In genomic region chr3:43477600-43477999, GRCh38 we compare ENCODE assay signal across 8 cellular contexts.
DNase-seq lines count a peak whose midpoint lies in the region; ATAC-seq and TF ChIP-seq lines count a peak whose summit lies in the region.

No MANE protein-coding gene starts in this region.

- H3K9me3 ChIP-seq in neutrophil, result no peaks in the 10 kb centered on the region

- H3K27ac Mint-ChIP-seq in activated naive CD8-positive, alpha-beta T cell treated with anti-CD3 and anti-CD28 coated beads, Interleukin-2, amount 10 ng/mL, durations not matched to agents 7 days and 5 days, result peak overlapping the region; percentile 90

- H3K4me1 Mint-ChIP-seq in activated naive CD8-positive, alpha-beta T cell treated with anti-CD3 and anti-CD28 coated beads, Interleukin-2, amount 10 ng/mL, durations not matched to agents 7 days and 5 days, result peaks cover 12% of the 10 kb centered on the region

- H3K27me3 Mint-ChIP-seq in activated naive CD8-positive, alpha-beta T cell treated with anti-CD3 and anti-CD28 coated beads, Interleukin-2, amount 10 ng/mL, durations not matched to agents 7 days and 5 days, result no peaks in the 10 kb centered on the region

- POLR2A ChIA-PET in activated naive CD8-positive, alpha-beta T cell treated with anti-CD3 and anti-CD28 coated beads, Interleukin-2, amount 10 ng/mL, durations not matched to agents 7 days and 5 days (lab: Charles Lee), result interaction anchor here (0.6 kb wide), 1 partner anchor 1516 kb away, joined by 3 read pairs; the partner anchor contains the start of gene ULK4

- DNase-seq in activated CD4-positive, alpha-beta T cell treated with anti-CD3 and anti-CD28 coated beads, Interleukin-2, amount 50 U/mL, for 4 hours, result peak; percentile 53 to 61
- peak; percentile 51 for DNase-seq in activated naive CD8-positive, alpha-beta T cell treated with anti-CD3 and anti-CD28 coated beads, Interleukin-2, amount 10 ng/mL, durations not matched to agents 7 days and 5 days
- peak; percentile 58 to 59 for DNase-seq in stimulated activated CD8-positive, alpha-beta memory T cell treated with anti-CD3 and anti-CD28 coated beads, Interleukin-7, amount 100 ng/mL, for 4 hours (ENCODE audit: low read depth in 2 of 2)
- no peak for DNase-seq in kidney glomerular epithelial cell (lab: John Stamatoyannopoulos, UW)
- no peak for DNase-seq in germinal center (ENCODE audit: low spot score)
- DNase-seq in NCI-H2081 (lab: John Stamatoyannopoulos, UW), result no peak

- peak overlapping the region; percentile 60 for H3K27ac ChIP-seq in neutrophil

- peak; percentile 98 for ATAC-seq in activated naive CD8-positive, alpha-beta T cell treated with anti-CD3 and anti-CD28 coated beads, Interleukin-2, amount 10 ng/mL, durations not matched to agents 7 days and 5 days (ENCODE audit: low read depth)
- ATAC-seq in HG02798 (IDR thresholded peaks at IDR 0.05; ENCODE audit: poor library complexity, unreplicated experiment), result no peak

- no peak for TF ChIP-seq CTCF in neutrophil (IDR thresholded peaks at IDR 0.05)

- H3K4me3 ChIP-seq in neutrophil (ENCODE audit: low read depth in 1 of 2, low read length in 1 of 2), result no peak overlapping the region

- H3K9me3 Mint-ChIP-seq in activated naive CD8-positive, alpha-beta T cell treated with anti-CD3 and anti-CD28 coated beads, Interleukin-2, amount 10 ng/mL, durations not matched to agents 7 days and 5 days, result peaks cover 8% of the 10 kb centered on the region

- peak overlapping the region; percentile 75 for H3K4me3 Mint-ChIP-seq in activated naive CD8-positive, alpha-beta T cell treated with anti-CD3 and anti-CD28 coated beads, Interleukin-2, amount 10 ng/mL, durations not matched to agents 7 days and 5 days

- no peaks in the 10 kb centered on the region for H3K36me3 ChIP-seq in neutrophil

- H3K36me3 Mint-ChIP-seq in activated naive CD8-positive, alpha-beta T cell treated with anti-CD3 and anti-CD28 coated beads, Interleukin-2, amount 10 ng/mL, durations not matched to agents 7 days and 5 days, result peaks cover 26% of the 10 kb centered on the region

- peaks cover 8 to 12% of the 10 kb centered on the region in 2 experiments for H3K4me1 ChIP-seq in neutrophil (ENCODE audit: control insufficient read depth in 1 of 2, insufficient read depth in 1 of 2, low read depth in 1 of 2, low read length in 1 of 2)

- no peaks in the 10 kb centered on the region for H3K27me3 ChIP-seq in neutrophil

Comparison
In these comparisons a context has a peak if more than half of its experiments do, and no peak if none do; other contexts are left out.
1. DNase-seq: peak in activated CD4-positive, alpha-beta T cell treated with anti-CD3 and anti-CD28 coated beads, Interleukin-2, amount 50 U/mL, for 4 hours (2 of 2), activated naive CD8-positive, alpha-beta T cell treated with anti-CD3 and anti-CD28 coated beads, Interleukin-2, amount 10 ng/mL, durations not matched to agents 7 days and 5 days (single experiment) and stimulated activated CD8-positive, alpha-beta memory T cell treated with anti-CD3 and anti-CD28 coated beads, Interleukin-7, amount 100 ng/mL, for 4 hours (2 of 2); none in kidney glomerular epithelial cell (single experiment), germinal center (single experiment) and NCI-H2081 (0 of 2).